In the genomic region with DNA sequence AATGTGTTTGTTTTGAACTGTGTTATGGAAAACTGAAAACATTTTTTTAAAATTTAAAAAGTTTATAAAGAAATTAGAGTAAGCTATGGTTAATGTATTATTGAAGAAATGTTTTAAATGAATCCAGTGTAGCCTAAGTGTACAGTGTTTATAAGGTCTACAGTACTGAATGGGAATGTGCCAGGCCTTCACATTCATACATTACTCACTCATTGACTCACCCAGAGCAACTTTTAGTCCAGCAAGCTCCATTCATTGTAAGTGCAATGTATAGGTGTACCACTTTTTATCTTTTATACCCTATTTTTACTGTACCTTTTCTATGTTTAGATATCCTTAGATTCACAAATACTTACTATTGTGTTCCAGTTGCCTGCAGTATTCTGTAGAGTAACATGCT, we compare ENCODE assay signal across 14 cellular contexts.
A peak's percentile ranks its signal among the peaks of the same experiment; 100 is the strongest.
DNase-seq lines count a peak whose midpoint lies in the region; ATAC-seq lines count a peak whose summit lies in the region.
"Had no signal": no experiment of that assay in that cellular context is flagged by ENCODE, and none has a peak within 500 bp of the region (broad histone marks: within the 10 kb centered on the region; RNA-seq: fewer than 3 reads in every experiment).

No MANE protein-coding gene starts in this region.

- in situ Hi-C loops in ACHN (cut with HindIII; ENCODE audit: low pct_ligation_motif_present, low pct_unique_long_range_greater_than_20kb, low sequenced_read_pairs), result no loop called here

- peak; percentile 6 for DNase-seq in ACHN
- DNase-seq in HS-27A (ENCODE audit: low read depth), result peak; percentile 30
- peak; percentile 35 for DNase-seq in amniotic stem cell (lab: John Stamatoyannopoulos, UW)
- DNase-seq in fibroblast of the conjunctiva (ENCODE audit: low read depth), result peak; percentile 35
- DNase-seq in RPMI8226, result no peak
- no peak for DNase-seq in NOMO-1 treated with DMSO at 0.1 percent for 48 hours (lab: John Stamatoyannopoulos, UW; ENCODE audit: unreplicated experiment)
- DNase-seq in DMS153 (lab: John Stamatoyannopoulos, UW), result no peak
- DNase-seq: activated naive CD4-positive, alpha-beta T cell treated with anti-CD3 and anti-CD28 coated beads, Interleukin-2, amount 50 U/mL, for 16 hours; AML-193; NCI-H1930; Peyer's patch; stimulated activated naive CD8-positive, alpha-beta T cell treated with anti-CD3 and anti-CD28 coated beads, Interleukin-15, amount 100 ng/mL, for 72 hours; T-helper 1 cell had no signal

- ATAC-seq in HG03432 (IDR thresholded peaks at IDR 0.05; ENCODE audit: unreplicated experiment), result no peak
- ATAC-seq: stimulated activated naive CD8-positive, alpha-beta T cell treated with anti-CD3 and anti-CD28 coated beads, Interleukin-15, amount 100 ng/mL, for 72 hours had no signal

Comparison
In these comparisons a context has a peak if more than half of its experiments do, and no peak if none do; other contexts are left out.
1. DNase-seq: peak in ACHN (single experiment), HS-27A (single experiment), amniotic stem cell (single experiment) and fibroblast of the conjunctiva (single experiment); none in RPMI8226 (single experiment), NOMO-1 treated with DMSO at 0.1 percent for 48 hours (single experiment) and DMS153 (single experiment).